Comparison of ENCODE assay signal across 38 cellular contexts in the genomic region with DNA sequence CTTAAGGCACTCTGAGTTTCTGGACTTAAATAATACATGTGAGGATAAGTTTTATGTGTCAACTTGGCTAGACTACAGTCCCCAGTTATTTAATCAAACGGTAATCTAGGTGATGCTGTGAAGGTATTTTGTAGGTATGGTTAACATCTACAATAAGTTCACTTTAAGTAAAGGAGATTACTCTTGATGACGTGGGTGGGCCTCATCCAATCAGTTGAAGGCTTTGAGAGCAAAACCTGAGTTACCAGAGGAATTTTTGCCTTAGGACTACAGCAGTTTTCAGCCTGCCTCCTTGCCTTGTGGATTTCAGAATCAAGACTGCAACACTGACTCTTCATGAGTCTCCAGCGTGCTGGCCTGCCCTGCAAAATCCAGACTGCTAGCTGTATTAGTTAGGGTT. TPM values are rescaled to one million over a fixed set of nuclear protein-coding genes. Genes with fewer than 3 reads are reported as not detected.
"Had no signal": no experiment of that assay in that cellular context is flagged by ENCODE, and none has a peak within 500 bp of the region (broad histone marks: within the 10 kb centered on the region; RNA-seq: fewer than 3 reads in every experiment).

No MANE protein-coding gene starts in this region.

- H3K27me3 Mint-ChIP-seq: activated naive CD4-positive, alpha-beta T cell treated with anti-CD3 and anti-CD28 coated beads, Interleukin-2, amount 10 ng/mL, durations not matched to agents 7 days and 5 days; activated naive CD4-positive, alpha-beta T cell treated with anti-CD3 and anti-CD28 coated beads, Interleukin-2, amount 50 U/mL, for 24 hours; activated naive CD8-positive, alpha-beta T cell treated with anti-CD3 and anti-CD28 coated beads for 36 hours; activated naive CD8-positive, alpha-beta T cell treated with anti-CD3 and anti-CD28 coated beads, Interleukin-2, amount 10 ng/mL, durations not matched to agents 7 days and 5 days; activated naive CD8-positive, alpha-beta T cell treated with anti-CD3 and anti-CD28 coated beads, Interleukin-2, amount 50 U/mL, for 24 hours; activated T-helper 17 cell treated with anti-CD3 and anti-CD28 coated beads, Interleukin-2, amount 50 U/mL, for 72 hours; brain; central memory CD8-positive, alpha-beta T cell had no signal

- H3K4me1 Mint-ChIP-seq: activated naive CD4-positive, alpha-beta T cell treated with anti-CD3 and anti-CD28 coated beads, Interleukin-2, amount 10 ng/mL, durations not matched to agents 7 days and 5 days; activated naive CD4-positive, alpha-beta T cell treated with anti-CD3 and anti-CD28 coated beads, Interleukin-2, amount 50 U/mL, for 24 hours; activated naive CD8-positive, alpha-beta T cell treated with anti-CD3 and anti-CD28 coated beads for 36 hours; activated naive CD8-positive, alpha-beta T cell treated with anti-CD3 and anti-CD28 coated beads, Interleukin-2, amount 10 ng/mL, durations not matched to agents 7 days and 5 days; activated naive CD8-positive, alpha-beta T cell treated with anti-CD3 and anti-CD28 coated beads, Interleukin-2, amount 50 U/mL, for 24 hours; activated T-helper 17 cell treated with anti-CD3 and anti-CD28 coated beads, Interleukin-2, amount 50 U/mL, for 72 hours; brain; central memory CD8-positive, alpha-beta T cell had no signal

- H3K9me3 Mint-ChIP-seq: activated naive CD4-positive, alpha-beta T cell treated with anti-CD3 and anti-CD28 coated beads for 36 hours; activated naive CD4-positive, alpha-beta T cell treated with anti-CD3 and anti-CD28 coated beads, Interleukin-2, amount 10 ng/mL, durations not matched to agents 7 days and 5 days; activated naive CD4-positive, alpha-beta T cell treated with anti-CD3 and anti-CD28 coated beads, Interleukin-2, amount 50 U/mL, for 24 hours; activated naive CD8-positive, alpha-beta T cell treated with anti-CD3 and anti-CD28 coated beads for 36 hours; activated naive CD8-positive, alpha-beta T cell treated with anti-CD3 and anti-CD28 coated beads, Interleukin-2, amount 10 ng/mL, durations not matched to agents 7 days and 5 days; activated naive CD8-positive, alpha-beta T cell treated with anti-CD3 and anti-CD28 coated beads, Interleukin-2, amount 50 U/mL, for 24 hours; activated T-cell treated with anti-CD3 and anti-CD28 coated beads, Interleukin-2, amount 50 U/mL, for 24 hours; activated T-cell treated with anti-CD3 and anti-CD28 coated beads, Interleukin-2, amount 50 U/mL, for 4 hours; activated T-cell treated with anti-CD3 and anti-CD28 coated beads, Interleukin-2, amount 50 U/mL, for 72 hours; activated T-helper 1 cell treated with anti-CD3 and anti-CD28 coated beads, Interleukin-12 subunit alpha, Interleukin-12 subunit beta, Interleukin-2, Interleukin-4 antibody, amounts not matched to agents 30 ng/mL and 10 ng/mL and 1 ng/mL, durations not matched to agents 14 hours and 24 hours and 36 hours; activated T-helper 17 cell treated with anti-CD3 and anti-CD28 coated beads, Interleukin-2, amount 50 U/mL, for 72 hours; activated T-helper 2 cell treated with anti-CD3 and anti-CD28 coated beads, Interferon-gamma antibody, Interleukin-2, Interleukin-4, amounts not matched to agents 10 μg/mL and 5 μg/mL and 100 μg/mL, durations not matched to agents 14 hours and 24 hours and 36 hours; central memory CD8-positive, alpha-beta T cell had no signal

- FAIRE-seq: bronchial epithelial cell had no signal

- H3K4me3 Mint-ChIP-seq: activated naive CD4-positive, alpha-beta T cell treated with anti-CD3 and anti-CD28 coated beads for 36 hours; activated naive CD4-positive, alpha-beta T cell treated with anti-CD3 and anti-CD28 coated beads, Interleukin-2, amount 10 ng/mL, durations not matched to agents 7 days and 5 days; activated naive CD4-positive, alpha-beta T cell treated with anti-CD3 and anti-CD28 coated beads, Interleukin-2, amount 50 U/mL, for 24 hours; activated naive CD8-positive, alpha-beta T cell; activated naive CD8-positive, alpha-beta T cell treated with anti-CD3 and anti-CD28 coated beads for 36 hours; activated naive CD8-positive, alpha-beta T cell treated with anti-CD3 and anti-CD28 coated beads, Interleukin-2, amount 10 ng/mL, durations not matched to agents 7 days and 5 days; activated naive CD8-positive, alpha-beta T cell treated with anti-CD3 and anti-CD28 coated beads, Interleukin-2, amount 50 U/mL, for 24 hours; activated T-cell treated with anti-CD3 and anti-CD28 coated beads, Interleukin-2, amount 50 U/mL, for 24 hours; activated T-cell treated with anti-CD3 and anti-CD28 coated beads, Interleukin-2, amount 50 U/mL, for 4 hours; activated T-cell treated with anti-CD3 and anti-CD28 coated beads, Interleukin-2, amount 50 U/mL, for 72 hours; activated T-helper 1 cell treated with anti-CD3 and anti-CD28 coated beads, Interleukin-12 subunit alpha, Interleukin-12 subunit beta, Interleukin-2, Interleukin-4 antibody, amounts not matched to agents 30 ng/mL and 10 ng/mL and 1 ng/mL, durations not matched to agents 14 hours and 24 hours and 36 hours; activated T-helper 17 cell treated with anti-CD3 and anti-CD28 coated beads, Interleukin-2, amount 50 U/mL, for 72 hours; brain; central memory CD8-positive, alpha-beta T cell had no signal

- H3K27ac Mint-ChIP-seq: activated naive CD4-positive, alpha-beta T cell treated with anti-CD3 and anti-CD28 coated beads for 36 hours; activated naive CD4-positive, alpha-beta T cell treated with anti-CD3 and anti-CD28 coated beads, Interleukin-2, amount 10 ng/mL, durations not matched to agents 7 days and 5 days; activated naive CD4-positive, alpha-beta T cell treated with anti-CD3 and anti-CD28 coated beads, Interleukin-2, amount 50 U/mL, for 24 hours; activated naive CD4-positive, alpha-beta T cell treated with anti-CD3 and anti-CD28 coated beads, Interleukin-2, amount 50 U/mL, for 72 hours; activated naive CD8-positive, alpha-beta T cell; activated naive CD8-positive, alpha-beta T cell treated with anti-CD3 and anti-CD28 coated beads for 36 hours; activated naive CD8-positive, alpha-beta T cell treated with anti-CD3 and anti-CD28 coated beads, Interleukin-2, amount 10 ng/mL, durations not matched to agents 7 days and 5 days; activated naive CD8-positive, alpha-beta T cell treated with anti-CD3 and anti-CD28 coated beads, Interleukin-2, amount 50 U/mL, for 24 hours; activated T-cell treated with anti-CD3 and anti-CD28 coated beads, Interleukin-2, amount 50 U/mL, for 24 hours; activated T-cell treated with anti-CD3 and anti-CD28 coated beads, Interleukin-2, amount 50 U/mL, for 72 hours; activated T-helper 1 cell treated with anti-CD3 and anti-CD28 coated beads, Interleukin-12 subunit alpha, Interleukin-12 subunit beta, Interleukin-2, Interleukin-4 antibody, amounts not matched to agents 30 ng/mL and 10 ng/mL and 1 ng/mL, durations not matched to agents 14 hours and 24 hours and 36 hours; activated T-helper 17 cell treated with anti-CD3 and anti-CD28 coated beads, Interleukin-2, amount 50 U/mL, for 72 hours; activated T-helper 2 cell treated with anti-CD3 and anti-CD28 coated beads, Interferon-gamma antibody, Interleukin-2, Interleukin-4, amounts not matched to agents 10 μg/mL and 5 μg/mL and 100 μg/mL, durations not matched to agents 14 hours and 24 hours and 36 hours; brain had no signal

- H3K4me3 ChIP-seq: adrenal gland, ascending aorta, body of pancreas, breast epithelium, cardiac muscle cell had no signal

- ATAC-seq: activated naive CD4-positive, alpha-beta T cell treated with anti-CD3 and anti-CD28 coated beads, Interleukin-2, amount 50 U/mL, for 72 hours; activated naive CD8-positive, alpha-beta T cell treated with anti-CD3 and anti-CD28 coated beads, Interleukin-2, amount 50 U/mL, for 24 hours; activated T-cell treated with anti-CD3 and anti-CD28 coated beads, Interleukin-2, amount 50 U/mL, for 4 hours; activated T-cell treated with anti-CD3 and anti-CD28 coated beads, Interleukin-2, amount 50 U/mL, for 72 hours; activated T-helper 17 cell treated with anti-CD3 and anti-CD28 coated beads, Interleukin-2, amount 50 U/mL, for 72 hours; body of pancreas had no signal

- H3K9me3 ChIP-seq: adrenal gland, ascending aorta, body of pancreas, breast epithelium had no signal

- H3K27ac ChIP-seq: adrenal gland, ascending aorta, body of pancreas, brain microvascular endothelial cell, breast epithelium, cardiac muscle cell had no signal

- H3K36me3 Mint-ChIP-seq: activated naive CD4-positive, alpha-beta T cell treated with anti-CD3 and anti-CD28 coated beads, Interleukin-2, amount 10 ng/mL, durations not matched to agents 7 days and 5 days; activated naive CD4-positive, alpha-beta T cell treated with anti-CD3 and anti-CD28 coated beads, Interleukin-2, amount 50 U/mL, for 24 hours; activated naive CD4-positive, alpha-beta T cell treated with anti-CD3 and anti-CD28 coated beads, Interleukin-2, amount 50 U/mL, for 72 hours; activated naive CD8-positive, alpha-beta T cell; activated naive CD8-positive, alpha-beta T cell treated with anti-CD3 and anti-CD28 coated beads for 36 hours; activated naive CD8-positive, alpha-beta T cell treated with anti-CD3 and anti-CD28 coated beads, Interleukin-2, amount 10 ng/mL, durations not matched to agents 7 days and 5 days; brain had no signal

- DNase-seq: activated effector memory CD4-positive, alpha-beta T cell treated with anti-CD3 and anti-CD28 coated beads, Interleukin-2, amount 50 U/mL, for 16 hours; activated effector memory CD4-positive, alpha-beta T cell treated with Interleukin-2 at 50 U/mL for 16 hours; activated gamma-delta T cell treated with Interleukin-2 at 50 U/mL for 16 hours; activated naive CD4-positive, alpha-beta T cell; activated naive CD4-positive, alpha-beta T cell treated with anti-CD3 and anti-CD28 coated beads for 36 hours; activated naive CD4-positive, alpha-beta T cell treated with anti-CD3 and anti-CD28 coated beads, Interleukin-2, amount 10 ng/mL, durations not matched to agents 7 days and 5 days; activated naive CD4-positive, alpha-beta T cell treated with anti-CD3 and anti-CD28 coated beads, Interleukin-2, amount 50 U/mL, for 16 hours; activated naive CD4-positive, alpha-beta T cell treated with Interleukin-2 at 50 U/mL for 16 hours; activated naive CD8-positive, alpha-beta T cell treated with anti-CD3 and anti-CD28 coated beads for 36 hours; activated naive CD8-positive, alpha-beta T cell treated with anti-CD3 and anti-CD28 coated beads, Interleukin-2, amount 10 ng/mL, durations not matched to agents 7 days and 5 days; activated naive CD8-positive, alpha-beta T cell treated with anti-CD3 and anti-CD28 coated beads, Interleukin-2, amount 50 U/mL, for 24 hours; activated T-cell treated with anti-CD3 and anti-CD28 coated beads, Interleukin-2, amount 50 U/mL, for 1 hour; activated T-cell treated with anti-CD3 and anti-CD28 coated beads, Interleukin-2, amount 50 U/mL, for 24 hours; activated T-cell treated with anti-CD3 and anti-CD28 coated beads, Interleukin-2, amount 50 U/mL, for 4 hours; activated T-cell treated with anti-CD3 and anti-CD28 coated beads, Interleukin-2, amount 50 U/mL, for 48 hours; activated T-cell treated with anti-CD3 and anti-CD28 coated beads, Interleukin-2, amount 50 U/mL, for 72 hours; adrenal gland; amniotic stem cell; amygdala; anterior cingulate cortex; aorta; body of pancreas; brain microvascular endothelial cell; caudate nucleus; central memory CD4-positive, alpha-beta T cell; cerebellar nuclear complex had no signal

- H3K27me3 ChIP-seq: adrenal gland, ascending aorta, body of pancreas, brain microvascular endothelial cell, cardiac muscle cell had no signal

- H3K4me1 ChIP-seq: adrenal gland, ascending aorta, body of pancreas, breast epithelium had no signal

- H3K36me3 ChIP-seq: adrenal gland, ascending aorta, brain microvascular endothelial cell, breast epithelium, cardiac muscle cell had no signal

RNA-seq across cellular contexts. Expression of a gene that starts 59.8 kb away (rescaled TPM):
- total RNA-seq: activated naive CD8-positive, alpha-beta T cell treated with anti-CD3 and anti-CD28 coated beads, Interleukin-2, amount 10 ng/mL, durations not matched to agents 7 days and 5 days; ascending aorta had no signal
- polyA plus RNA-seq: aorta had no signal
